27 cellular contexts compared by ENCODE assay signal in the genomic region with DNA sequence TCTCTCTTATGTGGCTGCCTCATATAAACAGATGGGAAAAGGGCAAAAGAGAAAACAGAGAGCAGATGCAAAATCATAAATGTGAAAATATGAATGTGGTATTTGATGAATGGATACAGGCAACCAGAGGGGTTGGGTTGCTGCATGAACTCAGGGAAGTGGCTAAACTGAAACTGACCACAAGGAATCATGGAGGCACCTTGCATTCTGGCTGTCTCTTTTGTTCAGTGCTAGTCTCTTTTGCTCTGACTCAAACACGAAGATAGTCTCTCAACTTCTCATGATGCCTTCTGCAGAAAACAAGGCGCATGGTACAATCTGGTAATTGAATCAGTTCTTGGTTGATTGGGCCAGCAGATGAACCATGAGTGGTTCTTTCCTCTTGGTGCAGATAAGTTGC.
"Had no signal": no experiment of that assay in that cellular context is flagged by ENCODE, and none has a peak within 500 bp of the region (broad histone marks: within the 10 kb centered on the region; RNA-seq: fewer than 3 reads in every experiment).

No MANE protein-coding gene starts in this region.

- H3K4me3 Mint-ChIP-seq: activated B cell treated with CpG ODN at 0.5 μM for 24 hours; activated CD4-positive, alpha-beta T cell treated with anti-CD3 and anti-CD28 coated beads for 36 hours; activated naive CD8-positive, alpha-beta T cell; activated T-cell treated with anti-CD3 and anti-CD28 coated beads, Interleukin-2, amount 50 U/mL, for 24 hours; endodermal cell; natural killer cell treated with Interleukin-12 subunit alpha and Interleukin-12 subunit beta and Interleukin-15 and Interleukin-18, amount 100 ng/mL, for 72 hours had no signal

- H3K36me3 Mint-ChIP-seq: activated naive CD8-positive, alpha-beta T cell had no signal

- H3K4me3 ChIP-seq: adrenal gland, breast epithelium, coronary artery, esophagus squamous epithelium, gastrocnemius medialis, pancreas, psoas muscle, right atrium auricular region, upper lobe of left lung had no signal

- H3K36me3 ChIP-seq: adrenal gland, breast epithelium, esophagus squamous epithelium, gastrocnemius medialis, pancreas, right atrium auricular region, upper lobe of left lung had no signal

- H3K27me3 Mint-ChIP-seq: activated CD4-positive, alpha-beta T cell treated with anti-CD3 and anti-CD28 coated beads for 36 hours; natural killer cell treated with Interleukin-12 subunit alpha and Interleukin-12 subunit beta and Interleukin-15 and Interleukin-18, amount 100 ng/mL, for 72 hours had no signal

- H3K9me3 Mint-ChIP-seq: activated T-cell treated with anti-CD3 and anti-CD28 coated beads, Interleukin-2, amount 50 U/mL, for 24 hours had no signal

- H3K27ac ChIP-seq: adrenal gland, breast epithelium, coronary artery, esophagus squamous epithelium, gastrocnemius medialis, pancreas, psoas muscle, right atrium auricular region, upper lobe of left lung had no signal

- H3K4me1 ChIP-seq: adrenal gland, breast epithelium, gastrocnemius medialis, pancreas, psoas muscle, right atrium auricular region, upper lobe of left lung had no signal

- H3K27me3 ChIP-seq: adrenal gland, breast epithelium, esophagus squamous epithelium, gastrocnemius medialis, pancreas, right atrium auricular region, upper lobe of left lung had no signal

- H3K9me3 ChIP-seq: adrenal gland, breast epithelium, esophagus squamous epithelium, gastrocnemius medialis, pancreas, psoas muscle, right atrium auricular region, upper lobe of left lung had no signal

- H3K27ac Mint-ChIP-seq: activated B cell treated with CpG ODN at 0.5 μM for 24 hours; activated CD4-positive, alpha-beta T cell treated with anti-CD3 and anti-CD28 coated beads for 36 hours; activated naive CD8-positive, alpha-beta T cell; activated T-cell treated with anti-CD3 and anti-CD28 coated beads, Interleukin-2, amount 50 U/mL, for 24 hours; activated T-helper 2 cell treated with anti-CD3 and anti-CD28 coated beads, Interferon-gamma antibody, Interleukin-2, Interleukin-4, amounts not matched to agents 10 μg/mL and 5 μg/mL and 100 μg/mL, durations not matched to agents 14 hours and 24 hours and 36 hours; endodermal cell; natural killer cell treated with Interleukin-12 subunit alpha and Interleukin-12 subunit beta and Interleukin-15 and Interleukin-18, amount 100 ng/mL, for 72 hours had no signal

- ATAC-seq: activated CD4-positive, alpha-beta T cell treated with anti-CD3 and anti-CD28 coated beads for 36 hours; gastrocnemius medialis; left cardiac atrium; natural killer cell treated with Interleukin-12 subunit alpha and Interleukin-12 subunit beta and Interleukin-15 and Interleukin-18, amount 100 ng/mL, for 72 hours; pancreas; psoas muscle; stimulated activated naive CD8-positive, alpha-beta T cell treated with anti-CD3 and anti-CD28 coated beads, Interleukin-15, Interleukin-2, amounts not matched to agents 100 U/mL and 50 U/mL, for 24 hours had no signal

- FAIRE-seq: islet of Langerhans, pancreas had no signal

- DNase-seq: activated B cell treated with CpG ODN at 0.5 μM for 24 hours; activated CD4-positive, alpha-beta T cell treated with anti-CD3 and anti-CD28 coated beads for 36 hours; activated CD4-positive, alpha-beta T cell treated with anti-CD3 and anti-CD28 coated beads, Interleukin-2, amount 50 U/mL, for 4 hours; activated CD8-positive, alpha-beta memory T cell treated with anti-CD3 and anti-CD28 coated beads for 24 hours; activated CD8-positive, alpha-beta memory T cell treated with anti-CD3 and anti-CD28 coated beads, Interleukin-2, amount 50 U/mL, for 4 hours; activated naive CD4-positive, alpha-beta T cell; activated T-cell treated with anti-CD3 and anti-CD28 coated beads, Interleukin-2, amount 50 U/mL, for 24 hours; adrenal gland; cerebellar nuclear complex; endodermal cell; esophagus squamous epithelium; gastrocnemius medialis; hypothalamus; left cardiac atrium; pancreas; psoas muscle; stimulated activated CD4-positive, alpha-beta T cell treated with anti-CD3 and anti-CD28 coated beads, Interleukin-12 subunit alpha, Interleukin-12 subunit beta, amount 100 ng/mL, for 4 hours; stimulated activated CD4-positive, alpha-beta T cell treated with anti-CD3 and anti-CD28 coated beads, Interleukin-4, amount 100 ng/mL, for 4 hours; stimulated activated naive CD8-positive, alpha-beta T cell treated with anti-CD3 and anti-CD28 coated beads, Interleukin-15, Interleukin-2, amounts not matched to agents 100 U/mL and 50 U/mL, for 24 hours; upper lobe of left lung had no signal

- H3K4me1 Mint-ChIP-seq: activated CD4-positive, alpha-beta T cell treated with anti-CD3 and anti-CD28 coated beads for 36 hours; endodermal cell had no signal
